8 cellular contexts compared by ENCODE assay signal in the genomic region with DNA sequence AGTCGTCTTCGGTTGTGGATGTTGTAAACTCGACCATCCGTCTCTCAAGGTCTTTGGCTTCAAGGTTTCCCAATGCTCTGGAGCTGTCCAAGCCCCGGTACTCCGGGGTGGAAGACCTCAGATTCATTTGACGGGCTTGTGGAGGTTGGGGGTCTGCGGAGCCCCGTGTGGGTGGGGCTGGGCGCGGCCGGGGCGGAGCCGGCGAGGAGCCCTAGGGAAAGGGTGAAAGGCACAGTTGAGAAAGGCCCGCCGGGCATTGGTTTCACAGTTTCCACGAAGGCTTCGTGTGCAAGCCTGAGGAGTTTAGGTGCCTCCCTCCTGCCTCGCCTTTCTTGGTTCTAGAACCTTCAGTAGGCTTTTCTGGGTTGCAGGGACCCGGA. TPM values are rescaled to one million over a fixed set of nuclear protein-coding genes. Genes with fewer than 3 reads are reported as not detected.
DNase-seq lines count a peak whose midpoint lies in the region; ATAC-seq and TF ChIP-seq lines count a peak whose summit lies in the region.

No MANE protein-coding gene starts in this region.

- H3K27ac ChIP-seq in PC-9: peak overlapping the region; percentile 85
- H3K27ac ChIP-seq in trophoblast cell (ENCODE audit: low read depth, low read length): peak overlapping the region; percentile 36

- peak overlapping the region; percentile 55 for H3K18ac ChIP-seq in trophoblast cell (ENCODE audit: low read length)

- H2AK5ac ChIP-seq in trophoblast cell (ENCODE audit: low read length): no peak overlapping the region

- intact Hi-C loops in PC-9 (cut with micrococcal nuclease; ENCODE audit: unreplicated experiment): loop anchor here (5.0 kb wide), 1 partner anchor 38 kb away; no protein-coding TSS in a partner anchor

- H3K4me1 ChIP-seq in PC-9 (replicated peaks; ENCODE audit: insufficient read depth) (peaks cover 11% of the 10 kb centered on the region), trophoblast cell (ENCODE audit: control insufficient read depth in 1 of 2, insufficient read depth in 2 of 2, low read length in 2 of 2) (peaks cover 0 to 16% of the 10 kb centered on the region in 2 experiments)

- CTCF ChIA-PET in PC-9 (lab: Charles Lee): interaction anchor here (0.7 kb wide), 1 partner anchor 56 kb away, joined by 3 read pairs; no protein-coding TSS in a partner anchor

- peak; percentile 6 for ATAC-seq in GM18502 (IDR thresholded peaks at IDR 0.05; ENCODE audit: poor library complexity, unreplicated experiment)
- no peak for ATAC-seq in HG03196 (IDR thresholded peaks at IDR 0.05; ENCODE audit: unreplicated experiment)

- no peaks in the 10 kb centered on the region for H3K9me3 ChIP-seq in PC-9 (ENCODE audit: insufficient read depth, low read depth)
- H3K9me3 ChIP-seq in trophoblast cell (ENCODE audit: insufficient read depth, low read depth, low read length): peaks cover 2% of the 10 kb centered on the region

- H2AFZ ChIP-seq in PC-9: peak overlapping the region; percentile 97
- peak overlapping the region; percentile 66 for H2AFZ ChIP-seq in trophoblast cell (ENCODE audit: insufficient read depth, low read length, poor library complexity)

- H4K20me1 ChIP-seq in PC-9 (ENCODE audit: insufficient read depth): peaks cover 14% of the 10 kb centered on the region; the same call in 1 of the 2 replicates

- H4K91ac ChIP-seq in trophoblast cell (ENCODE audit: low read depth, low read length): peak overlapping the region; percentile 85

- H3K9me2 ChIP-seq in PC-9 (ENCODE audit: insufficient read depth): no peaks in the 10 kb centered on the region

- POLR2A ChIA-PET in PC-9 (lab: Charles Lee; ENCODE audit: unreplicated experiment): interaction anchor here (0.6 kb wide), 2 partner anchors 190 to 850 kb away, joined by 4 to 7 read pairs; no protein-coding TSS in a partner anchor

- peak overlapping the region; percentile 85 for H3K4me2 ChIP-seq in PC-9
- peak overlapping the region; percentile 88 for H3K4me2 ChIP-seq in trophoblast cell (ENCODE audit: low read length)

- peak overlapping the region; percentile 47 for H3K4ac ChIP-seq in trophoblast cell (ENCODE audit: low read depth, low read length)

- H3K4me3 ChIP-seq in PC-9 (peak overlapping the region; percentile 63; the same call in 1 of the 2 replicates), fibroblast of villous mesenchyme (ENCODE audit: low read depth, low read length) (peak overlapping the region; percentile 70), trophoblast cell (ENCODE audit: low read depth, low read length) (peak overlapping the region; percentile 62)

- H4K8ac ChIP-seq in trophoblast cell (ENCODE audit: low read depth, low read length): peak overlapping the region; percentile 94

- H2BK120ac ChIP-seq in trophoblast cell (ENCODE audit: insufficient read depth, low read length, poor library complexity): peak overlapping the region; percentile 77

- no peak overlapping the region for H3K23ac ChIP-seq in trophoblast cell (ENCODE audit: low read length)

- DNase-seq in PC-9 (no peak), fibroblast of villous mesenchyme (ENCODE audit: low read depth) (peak; percentile 62), trophoblast cell (peak in 1 of 2 donors; percentile 44), retina (no peak), NCI-H526 treated with DMSO at 0.1 percent for 48 hours (lab: John Stamatoyannopoulos, UW) (no peak), NCI-H2107 treated with DMSO at 0.1 percent for 48 hours (lab: John Stamatoyannopoulos, UW; ENCODE audit: unreplicated experiment) (no peak)

- no peak overlapping the region for H3K9ac ChIP-seq in trophoblast cell (ENCODE audit: low read length)

- peak overlapping the region; percentile 75 for H3K14ac ChIP-seq in trophoblast cell (ENCODE audit: low read length)

- H2BK12ac ChIP-seq in trophoblast cell (ENCODE audit: low read length): peak overlapping the region; percentile 17

- no TSS peak for BruUV-seq in PC-9 (replicated peaks; lab: Mats Ljungman, UMichigan)

- H3K36me3 ChIP-seq in PC-9 (ENCODE audit: low read depth) (no peaks in the 10 kb centered on the region), trophoblast cell (ENCODE audit: control insufficient read depth in 1 of 2, insufficient read depth in 2 of 2, low read length in 2 of 2) (no peaks in the 10 kb centered on the region)

- H2BK5ac ChIP-seq in trophoblast cell (ENCODE audit: low read depth, low read length, poor library complexity): peak overlapping the region; percentile 49

- H3K79me2 ChIP-seq in PC-9 (ENCODE audit: low read depth) (peaks cover 43% of the 10 kb centered on the region), trophoblast cell (ENCODE audit: control insufficient read depth, insufficient read depth, low read length, poor library complexity) (peaks cover 7% of the 10 kb centered on the region)

- no CpG with 5 or more reads among the region's 21 CpGs for WGBS in trophoblast cell (ENCODE audit: extremely low coverage, insufficient coverage, insufficient read length)

- H3K27me3 ChIP-seq in PC-9 (ENCODE audit: insufficient read depth, low read depth) (no peaks in the 10 kb centered on the region), trophoblast cell (ENCODE audit: insufficient read depth, low read length) (no peaks in the 10 kb centered on the region)

- TF ChIP-seq CTCF in PC-9 (conservative IDR thresholded peaks at IDR 0.05): no peak
- no peak for TF ChIP-seq CTCF in fibroblast of villous mesenchyme (IDR thresholded peaks at IDR 0.05; ENCODE audit: insufficient read depth, low read depth, low read length)

- peak overlapping the region; percentile 85 for H4K12ac ChIP-seq in trophoblast cell (ENCODE audit: low read depth, low read length)

- H3F3A ChIP-seq in PC-9 (ENCODE audit: insufficient read depth, low read depth): peaks cover 21% of the 10 kb centered on the region; the same call in 1 of the 2 replicates

- peaks cover 13% of the 10 kb centered on the region for H3K79me1 ChIP-seq in trophoblast cell (ENCODE audit: low read length)

RNA-seq across cellular contexts. Expression of gene MGA, which starts 0.4 kb away (rescaled TPM):
- 31.8 and 38.5 TPM in 2 replicates for total RNA-seq in PC-9 (2021)
- total RNA-seq in fibroblast of villous mesenchyme: 27.7 and 41.5 TPM in 2 replicates
- 12.8 and 13.1 TPM in 2 replicates for polyA plus RNA-seq in trophoblast cell (2013)
